8 cellular contexts compared by ENCODE assay signal in the genomic region with DNA sequence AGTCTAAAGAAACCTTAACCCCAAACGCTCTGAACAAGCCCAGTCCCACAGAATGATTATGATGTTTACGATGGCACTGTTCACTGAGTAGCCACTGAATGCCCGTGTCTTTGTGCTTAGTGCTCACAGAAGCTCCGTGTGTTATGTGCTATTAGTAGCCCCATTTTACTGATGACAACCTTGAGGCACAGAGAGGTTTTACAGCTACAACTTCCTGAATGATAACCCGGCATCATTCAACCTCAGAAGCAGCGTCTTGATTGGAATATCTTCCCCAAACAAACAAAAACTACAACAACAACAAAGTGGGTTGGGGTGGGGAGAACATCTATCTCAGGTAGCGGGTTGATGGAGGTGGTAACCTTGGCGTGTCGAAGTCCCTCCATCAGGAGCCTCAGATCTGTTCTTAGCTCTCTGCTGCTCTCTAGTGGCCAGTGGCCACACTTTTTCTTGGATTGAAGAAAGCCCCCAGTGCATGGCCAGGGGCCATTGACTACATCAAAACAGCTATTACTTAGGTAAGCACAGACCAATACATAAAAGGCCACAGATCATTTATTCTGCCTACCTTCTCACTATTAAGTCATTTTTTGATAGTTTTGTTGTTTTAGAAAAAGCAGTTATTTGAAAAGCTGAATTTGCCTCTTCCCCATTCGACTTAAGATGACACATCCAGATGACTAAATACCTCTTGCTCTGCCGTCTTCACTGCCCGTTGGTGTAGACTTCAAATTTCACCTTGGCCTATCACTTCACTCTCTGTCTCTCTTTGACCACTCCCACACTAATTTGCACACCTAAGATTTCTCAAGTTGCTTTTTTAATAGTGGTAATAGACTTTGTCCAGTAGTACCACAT.
A peak's percentile ranks its signal among the peaks of the same experiment; 100 is the strongest.
DNase-seq lines count a peak whose midpoint lies in the region; ATAC-seq and TF ChIP-seq lines count a peak whose summit lies in the region.

No MANE protein-coding gene starts in this region.

- H3K9me3 ChIP-seq in fibroblast of lung (ENCODE audit: control insufficient read depth, insufficient read depth, low read depth, low read length) = no peaks in the 10 kb centered on the region

- no peaks in the 10 kb centered on the region for H3K9me3 Mint-ChIP-seq in activated CD4-positive, alpha-beta T cell treated with anti-CD3 and anti-CD28 coated beads, Interleukin-2, amount 10 ng/mL, durations not matched to agents 24 days and 14 days

- H3K4me1 ChIP-seq in fibroblast of lung (ENCODE audit: control insufficient read depth, extremely low read depth, insufficient read depth, low read length) = no peaks in the 10 kb centered on the region

- H3K27ac Mint-ChIP-seq in activated CD4-positive, alpha-beta T cell treated with anti-CD3 and anti-CD28 coated beads, Interleukin-2, amount 10 ng/mL, durations not matched to agents 24 days and 14 days = no peak overlapping the region

- H3K27ac ChIP-seq in fibroblast of lung (ENCODE audit: insufficient read depth, low read length) = no peak overlapping the region

- DNase-seq in AG08396 (ENCODE audit: low spot score) (peak; percentile 66), NCI-H1105 treated with DMSO at 0.1 percent for 48 hours (lab: John Stamatoyannopoulos, UW) (peak; percentile 49), fibroblast of lung (ENCODE audit: low read depth in 2 of 2) (peak; percentile 33 to 34), omental fat pad (ENCODE audit: low spot score) (no peak), NCI-H2029 (lab: John Stamatoyannopoulos, UW) (no peak)
- peak; percentile 77 for DNase-seq in activated CD4-positive, alpha-beta T cell treated with anti-CD3 and anti-CD28 coated beads, Interleukin-2, amount 10 ng/mL, durations not matched to agents 24 days and 14 days

- H3K27me3 ChIP-seq in fibroblast of lung (ENCODE audit: control insufficient read depth, insufficient read depth, low read length) = no peaks in the 10 kb centered on the region

- intact Hi-C loops in activated CD4-positive, alpha-beta T cell treated with anti-CD3 and anti-CD28 coated beads, Interleukin-2, amount 10 ng/mL, durations not matched to agents 24 days and 14 days (cut with micrococcal nuclease) = no loop called here

- no peaks in the 10 kb centered on the region for H3K36me3 ChIP-seq in fibroblast of lung (ENCODE audit: control insufficient read depth, insufficient read depth, low read length)

- peak; percentile 84 for ATAC-seq in HG02588 (IDR thresholded peaks at IDR 0.05; ENCODE audit: unreplicated experiment)
- peak; percentile 69 for ATAC-seq in omental fat pad (ENCODE audit: low FRiP score)

- H3K79me2 ChIP-seq in fibroblast of lung (ENCODE audit: control insufficient read depth, insufficient read depth, low read length) = no peaks in the 10 kb centered on the region

- H3K36me3 Mint-ChIP-seq in activated CD4-positive, alpha-beta T cell treated with anti-CD3 and anti-CD28 coated beads, Interleukin-2, amount 10 ng/mL, durations not matched to agents 24 days and 14 days (ENCODE audit: low read depth) = no peaks in the 10 kb centered on the region

- H3K27me3 Mint-ChIP-seq in activated CD4-positive, alpha-beta T cell treated with anti-CD3 and anti-CD28 coated beads, Interleukin-2, amount 10 ng/mL, durations not matched to agents 24 days and 14 days = peaks cover 1% of the 10 kb centered on the region

- TF ChIP-seq CTCF in GM12874 (IDR thresholded peaks at IDR 0.05; ENCODE audit: insufficient read depth, low read depth, low read length) = peak; percentile 76
- TF ChIP-seq CTCF in fibroblast of lung (conservative IDR thresholded peaks at IDR 0.05 in 1 of 2, IDR thresholded peaks at IDR 0.05 in 1 of 2; ENCODE audit: low read depth in 1 of 2, low read length in 2 of 2) = peak; percentile 60 to 80
- peak in 1 of 3 donors; percentile 50 for TF ChIP-seq CTCF in omental fat pad (IDR thresholded peaks at IDR 0.05)

- no peak overlapping the region for H2AFZ ChIP-seq in fibroblast of lung (ENCODE audit: low read length)

- H3K4me3 Mint-ChIP-seq in activated CD4-positive, alpha-beta T cell treated with anti-CD3 and anti-CD28 coated beads, Interleukin-2, amount 10 ng/mL, durations not matched to agents 24 days and 14 days = no peak overlapping the region

- H3K4me3 ChIP-seq in fibroblast of lung (replicated peaks in 1 of 4; ENCODE audit: control extremely low read depth in 1 of 4, insufficient read depth in 1 of 4, low read depth in 3 of 4, low read length in 4 of 4) = no peak overlapping the region

- H3K4me2 ChIP-seq in fibroblast of lung (ENCODE audit: extremely low read depth, insufficient read depth, low read length) = no peak overlapping the region

- H3K9ac ChIP-seq in fibroblast of lung (ENCODE audit: insufficient read depth, low read length) = no peak overlapping the region

- H3K4me1 Mint-ChIP-seq in activated CD4-positive, alpha-beta T cell treated with anti-CD3 and anti-CD28 coated beads, Interleukin-2, amount 10 ng/mL, durations not matched to agents 24 days and 14 days = no peaks in the 10 kb centered on the region

- H4K20me1 ChIP-seq in fibroblast of lung (ENCODE audit: control insufficient read depth, extremely low read depth, insufficient read depth, low read length) = no peaks in the 10 kb centered on the region

Comparison
In these comparisons a context has a peak if more than half of its experiments do, and no peak if none do; other contexts are left out.
1. DNase-seq: peak in AG08396 (single experiment), NCI-H1105 treated with DMSO at 0.1 percent for 48 hours (single experiment), activated CD4-positive, alpha-beta T cell treated with anti-CD3 and anti-CD28 coated beads, Interleukin-2, amount 10 ng/mL, durations not matched to agents 24 days and 14 days (single experiment) and fibroblast of lung (2 of 2); none in omental fat pad (single experiment) and NCI-H2029 (single experiment).